In genomic region chrX:48676106-48676892, GRCh38 we compare ENCODE assay signal across 1 cellular context.
TF ChIP-seq lines count a peak whose summit lies in the region.

No MANE protein-coding gene starts in this region.

TF ChIP-seq in K562, 482 proteins besides CTCF, POLR2A, EP300 and RAD21 (continued from another document and continues in another):
- TF ChIP-seq ZFP91 (CRISPR knock-in tag; IDR thresholded peaks at IDR 0.05), result no peak
- 0 out of 2 replicates have a peak, but pooled peaks have one; percentile 45 for TF ChIP-seq FOXK1 (CRISPR knock-in tag; IDR thresholded peaks at IDR 0.05; ENCODE audit: borderline replicate concordance)
- TF ChIP-seq RBM14 (IDR thresholded peaks at IDR 0.05; ENCODE audit: borderline replicate concordance, insufficient read depth, low read depth, low read length), result no peak
- TF ChIP-seq SRSF7 (optimal IDR thresholded peaks at IDR 0.05; ENCODE audit: low read depth, low read length), result no peak
- TF ChIP-seq PHF20 (IDR thresholded peaks at IDR 0.05; ENCODE audit: partially characterized antibody), result no peak
- 0 out of 2 replicates have a peak, but pooled peaks have one; percentile 29 for TF ChIP-seq ZNF444 (CRISPR knock-in tag; IDR thresholded peaks at IDR 0.05)
- no peak for TF ChIP-seq NCOA4 (IDR thresholded peaks at IDR 0.05; ENCODE audit: partially characterized antibody)
- no peak for TF ChIP-seq ZNF551 (CRISPR knock-in tag; IDR thresholded peaks at IDR 0.05)
- TF ChIP-seq ZNF644 (tag; IDR thresholded peaks at IDR 0.05; ENCODE audit: low read depth), result no peak
- TF ChIP-seq RFX1 (IDR thresholded peaks at IDR 0.05), result no peak
- peak in 1 of 2 experiments; percentile 70; a peak in 2 of 4 replicates for TF ChIP-seq ZNF639 (CRISPR knock-in tag; conservative IDR thresholded peaks at IDR 0.05 in 1 of 2, IDR thresholded peaks at IDR 0.05 in 1 of 2)
- TF ChIP-seq CREB3 (tag; conservative IDR thresholded peaks at IDR 0.05; ENCODE audit: low read depth), result no peak
- no peak for TF ChIP-seq RNF219 (CRISPR knock-in tag; IDR thresholded peaks at IDR 0.05)
- TF ChIP-seq ETS1 (conservative IDR thresholded peaks at IDR 0.05; ENCODE audit: control insufficient read depth, low read depth, low read length), result no peak
- TF ChIP-seq ESRRB (CRISPR knock-in tag; IDR thresholded peaks at IDR 0.05; ENCODE audit: borderline replicate concordance), result no peak
- no peak for TF ChIP-seq ARNT (IDR thresholded peaks at IDR 0.05)
- no peak for TF ChIP-seq THRA (IDR thresholded peaks at IDR 0.05)
- TF ChIP-seq MTF1 (CRISPR knock-in tag; IDR thresholded peaks at IDR 0.05; ENCODE audit: borderline replicate concordance), result no peak
- TF ChIP-seq GATAD2A (IDR thresholded peaks at IDR 0.05), result no peak
- no peak for TF ChIP-seq CHD1 (IDR thresholded peaks at IDR 0.05; ENCODE audit: low read length)
- TF ChIP-seq MBD1 (CRISPR knock-in tag; IDR thresholded peaks at IDR 0.05), result no peak
- no peak for TF ChIP-seq TFAM (CRISPR knock-in tag; conservative IDR thresholded peaks at IDR 0.05)
- TF ChIP-seq HNRNPUL1 (IDR thresholded peaks at IDR 0.05; ENCODE audit: low read length), result no peak
- no peak for TF ChIP-seq ZNF280A (IDR thresholded peaks at IDR 0.05; ENCODE audit: low read depth, partially characterized antibody)
- no peak for TF ChIP-seq U2AF1 (optimal IDR thresholded peaks at IDR 0.05; ENCODE audit: low read depth, low read length)
- TF ChIP-seq MAX (CRISPR knock-in tag; IDR thresholded peaks at IDR 0.05), result no peak
- TF ChIP-seq ZNF398 (CRISPR knock-in tag; IDR thresholded peaks at IDR 0.05), result no peak
- no peak for TF ChIP-seq ZNF140 (CRISPR knock-in tag; IDR thresholded peaks at IDR 0.05)
- no peak; a peak in 1 of 4 replicates for TF ChIP-seq SIN3A (IDR thresholded peaks at IDR 0.05; ENCODE audit: borderline replicate concordance in 2 of 2, control insufficient read depth in 1 of 2, low read depth in 2 of 2, low read length in 2 of 2)
- TF ChIP-seq TEAD2 (tag; IDR thresholded peaks at IDR 0.05), result no peak
- TF ChIP-seq ZNF277 (CRISPR knock-in tag; IDR thresholded peaks at IDR 0.05; ENCODE audit: borderline replicate concordance), result no peak
- 0 out of 4 replicates have a peak, but pooled peaks of 1 of the 2 experiments have one; percentile 15 for TF ChIP-seq ETV6 (IDR thresholded peaks at IDR 0.05; ENCODE audit: borderline replicate concordance in 1 of 2, low read depth in 2 of 2, low read length in 1 of 2)
- TF ChIP-seq ETV6 (CRISPR knock-in tag; IDR thresholded peaks at IDR 0.05; ENCODE audit: borderline replicate concordance), result no peak
- TF ChIP-seq NFYB (IDR thresholded peaks at IDR 0.05; ENCODE audit: extremely low read depth, insufficient read length), result peak; percentile 92
- no peak for TF ChIP-seq MAFK (IDR thresholded peaks at IDR 0.05; ENCODE audit: low read length)
- no peak for TF ChIP-seq PKNOX1 (IDR thresholded peaks at IDR 0.05)
- peak; percentile 60 to 62; a peak in 1 of 4 replicates for TF ChIP-seq MAZ (CRISPR knock-in tag; conservative IDR thresholded peaks at IDR 0.05 in 1 of 2, IDR thresholded peaks at IDR 0.05 in 1 of 2)
- TF ChIP-seq ZBTB7A (IDR thresholded peaks at IDR 0.05; ENCODE audit: borderline replicate concordance, control insufficient read depth, low read depth, low read length), result no peak
- no peak for TF ChIP-seq ZNF121 (CRISPR knock-in tag; conservative IDR thresholded peaks at IDR 0.05)
- TF ChIP-seq ZNF134 (CRISPR knock-in tag; conservative IDR thresholded peaks at IDR 0.05), result no peak
- no peak for TF ChIP-seq KLF10 (CRISPR knock-in tag; IDR thresholded peaks at IDR 0.05)
- TF ChIP-seq ZNF436 (CRISPR knock-in tag; IDR thresholded peaks at IDR 0.05), result no peak
- TF ChIP-seq NR3C1 (CRISPR knock-in tag; IDR thresholded peaks at IDR 0.05), result no peak
- no peak for TF ChIP-seq U2AF2 (optimal IDR thresholded peaks at IDR 0.05; ENCODE audit: low read depth, low read length)
- no peak for TF ChIP-seq ELF2 (CRISPR knock-in tag; IDR thresholded peaks at IDR 0.05)
